ENCODE assay signal across 6 cellular contexts in genomic region chr1:234794452-234794851, GRCh38.
DNase-seq lines count a peak whose midpoint lies in the region; ATAC-seq, FAIRE-seq and TF ChIP-seq lines count a peak whose summit lies in the region.
"Not testable (repeated sequence)": the region's sequence is repeated elsewhere in the genome, so short reads cannot be mapped to it uniquely, and the experiment has no call there.

No MANE protein-coding gene starts in this region.

- not testable (repeated sequence) for H3K9ac ChIP-seq in PC-3 (ENCODE audit: low read length); astrocyte (ENCODE audit: low read length); colonic mucosa (ENCODE audit: low read depth in 2 of 2, low read length in 2 of 2)

- not testable (repeated sequence) for H3K27me3 Mint-ChIP-seq in astrocyte (ENCODE audit: low read depth, unreplicated experiment)

- not testable (repeated sequence) for TF ChIP-seq CTCF in PC-3 (conservative IDR thresholded peaks at IDR 0.05; ENCODE audit: low read depth, low read length); astrocyte (IDR thresholded peaks at IDR 0.05; ENCODE audit: insufficient read depth, low read depth, low read length); colonic mucosa (IDR thresholded peaks at IDR 0.05); mucosa of descending colon (IDR thresholded peaks at IDR 0.05)

- H3K4me2 ChIP-seq in PC-3 (ENCODE audit: low read length); astrocyte (ENCODE audit: low read length): not testable (repeated sequence)

- not testable (repeated sequence) for H3K9me3 ChIP-seq in PC-3 (ENCODE audit: low read length); astrocyte (ENCODE audit: insufficient read depth, low read depth, low read length); colonic mucosa; mucosa of descending colon

- not testable (repeated sequence) for H3K4me3 Mint-ChIP-seq in astrocyte (ENCODE audit: unreplicated experiment)

- CTCF ChIA-PET in PC-3 (lab: Charles Lee) = not testable (repeated sequence)

- H3K4me3 ChIP-seq in PC-3 (ENCODE audit: low read length); astrocyte (ENCODE audit: insufficient read depth, low read depth, low read length); colonic mucosa; mucosa of descending colon: not testable (repeated sequence)

- not testable (repeated sequence) for H3K9me3 Mint-ChIP-seq in astrocyte (ENCODE audit: unreplicated experiment)

- POLR2A ChIA-PET in PC-3 (lab: Charles Lee; ENCODE audit: unreplicated experiment) = not testable (repeated sequence)

- H3K27ac ChIP-seq in PC-3 (ENCODE audit: low read length); astrocyte (ENCODE audit: low read depth, low read length): not testable (repeated sequence)
- H3K27ac ChIP-seq in colonic mucosa = peak overlapping the region; percentile 18

- H3F3A ChIP-seq in PC-3 (ENCODE audit: low read length, unreplicated experiment) = not testable (repeated sequence)

- peak overlapping the region; percentile 84 for H3K27ac Mint-ChIP-seq in astrocyte (ENCODE audit: unreplicated experiment)

- not testable (repeated sequence) for H3K36me3 ChIP-seq in PC-3 (ENCODE audit: low read depth, low read length); astrocyte (ENCODE audit: insufficient read depth, low read length); colonic mucosa; mucosa of descending colon (ENCODE audit: low read depth)

- H3K79me2 ChIP-seq in PC-3 (ENCODE audit: low read length); astrocyte (ENCODE audit: insufficient read depth, low read length): not testable (repeated sequence)

- not testable (repeated sequence) for H3K4me1 ChIP-seq in PC-3 (ENCODE audit: insufficient read depth, low read length); astrocyte (ENCODE audit: insufficient read depth, low read length); colonic mucosa; mucosa of descending colon (ENCODE audit: low read depth)

- not testable (repeated sequence) for H3K4me1 Mint-ChIP-seq in astrocyte (ENCODE audit: low read depth, unreplicated experiment)

- not testable (repeated sequence) for H3K9me2 ChIP-seq in PC-3 (replicated peaks; ENCODE audit: low read length)

- H4K20me1 ChIP-seq in PC-3 (ENCODE audit: low read length); astrocyte (ENCODE audit: insufficient read depth, low read length): not testable (repeated sequence)

- not testable (repeated sequence) for H3K36me3 Mint-ChIP-seq in astrocyte (ENCODE audit: low read depth, unreplicated experiment)

- H3K27me3 ChIP-seq in PC-3 (ENCODE audit: low read length); astrocyte (ENCODE audit: insufficient read depth, low read length); colonic mucosa: not testable (repeated sequence)

- FAIRE-seq in GM12891 (lab: Jason Lieb, UNC) = peak; percentile 5
- FAIRE-seq in astrocyte (lab: Jason Lieb, UNC) = not testable (repeated sequence)

- DNase-seq in GM12891 (ENCODE audit: insufficient read length, low spot score); PC-3; astrocyte (ENCODE audit: low read depth); colonic mucosa; left colon; mucosa of descending colon: not testable (repeated sequence)

- TF ChIP-seq POLR2A in GM12891 (IDR thresholded peaks at IDR 0.05; ENCODE audit: low read depth, low read length) = not testable (repeated sequence)

- not testable (repeated sequence) for H2AFZ ChIP-seq in PC-3 (ENCODE audit: low read length); astrocyte (ENCODE audit: low read depth, low read length)

- intact Hi-C loops in PC-3 (cut with micrococcal nuclease); colonic mucosa (cut with DNase I); left colon (cut with DNase I, micrococcal nuclease); mucosa of descending colon (cut with DNase I, micrococcal nuclease): not testable (repeated sequence)

- ATAC-seq in PC-3 = peak; percentile 79
- peak; percentile 73 for ATAC-seq in left colon
- peak; percentile 78 for ATAC-seq in mucosa of descending colon

- not testable (repeated sequence) for BruUV-seq in PC-3 (replicated peaks; lab: Mats Ljungman, UMichigan)
